8 cellular contexts compared by ENCODE assay signal in the genomic region with DNA sequence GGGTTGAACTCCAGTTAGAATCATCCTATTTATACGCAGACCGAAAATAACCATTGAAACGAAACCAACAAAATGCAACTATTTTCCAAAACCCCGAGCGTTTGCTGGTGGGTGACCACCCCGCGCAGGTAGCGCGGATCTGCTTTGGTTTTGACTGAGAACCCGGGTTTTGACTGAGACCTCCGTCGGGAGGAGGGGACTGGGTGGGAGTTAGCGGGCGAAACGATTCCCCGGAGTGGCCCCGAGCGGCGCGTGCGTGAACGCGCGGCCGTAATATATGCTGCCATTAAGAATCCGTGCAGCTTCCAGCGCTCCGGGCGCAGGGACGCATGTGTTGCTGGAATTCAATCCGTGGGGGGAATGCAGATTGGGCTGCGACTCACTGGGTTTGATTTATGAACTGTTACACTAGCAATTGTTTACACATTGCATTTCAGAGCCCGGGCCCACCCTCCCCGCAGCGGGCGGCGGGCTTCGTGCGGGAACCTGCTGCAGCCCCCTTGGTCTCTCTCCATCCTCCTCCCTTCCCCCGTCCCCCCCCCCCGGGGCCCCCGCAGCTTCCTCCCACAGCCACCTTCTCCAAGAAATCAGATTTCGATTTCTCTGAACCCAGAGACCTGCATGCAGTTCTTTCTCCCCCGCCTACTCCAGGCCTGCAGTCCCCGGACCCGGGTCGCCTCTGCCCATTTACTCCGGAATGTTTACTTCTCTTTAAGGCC. TPM values are rescaled to one million over a fixed set of nuclear protein-coding genes. Genes with fewer than 3 reads are reported as not detected.
A peak's percentile ranks its signal among the peaks of the same experiment; 100 is the strongest.
DNase-seq lines count a peak whose midpoint lies in the region; ATAC-seq lines count a peak whose summit lies in the region.

No MANE protein-coding gene starts in this region.

- H3K4me1 ChIP-seq in adipocyte (ENCODE audit: control insufficient read depth, insufficient read depth, low read length) (peaks cover 33% of the 10 kb centered on the region), iPS-20b (ENCODE audit: insufficient read depth, low read length) (peaks cover 13% of the 10 kb centered on the region; the same call in 1 of the 2 replicates)

- ATAC-seq in stimulated activated memory B cell treated with anti-CD40 and anti-IgM and Interleukin-4, amounts not matched to agents 10 μg/mL and 1 μg/mL and 100 μg/mL, for 72 hours: no peak
- no peak for ATAC-seq in HG02610 (IDR thresholded peaks at IDR 0.05; ENCODE audit: unreplicated experiment)
- no peak for ATAC-seq in HG03565 (IDR thresholded peaks at IDR 0.05; ENCODE audit: unreplicated experiment)
- no peak for ATAC-seq in GM21423 (IDR thresholded peaks at IDR 0.05; ENCODE audit: unreplicated experiment)

- DNase-seq in EH (ENCODE audit: low read depth): peak; percentile 50
- peak; percentile 80 for DNase-seq in M059J (ENCODE audit: low read depth)
- peak; percentile 45 for DNase-seq in adipocyte (ENCODE audit: low read depth)

- H3K36me3 ChIP-seq in adipocyte (ENCODE audit: control insufficient read depth, insufficient read depth, low read length, severe bottlenecking) (no peaks in the 10 kb centered on the region), iPS-20b (ENCODE audit: insufficient read depth, low read depth, low read length) (no peaks in the 10 kb centered on the region)

- peak overlapping the region; percentile 91 for H3K4me3 ChIP-seq in adipocyte (ENCODE audit: low read length)
- peak overlapping the region; percentile 73 for H3K4me3 ChIP-seq in iPS-20b (ENCODE audit: low read length)

- peaks cover 14% of the 10 kb centered on the region for H3K36me3 Mint-ChIP-seq in stimulated activated memory B cell treated with anti-CD40 and anti-IgM and Interleukin-4, amounts not matched to agents 10 μg/mL and 1 μg/mL and 100 μg/mL, for 72 hours

- H3K9ac ChIP-seq in adipocyte (ENCODE audit: low read length) (peak overlapping the region; percentile 92), iPS-20b (ENCODE audit: low read depth, low read length) (no peak overlapping the region)

- peak overlapping the region; percentile 83 for H3K4me3 Mint-ChIP-seq in stimulated activated memory B cell treated with anti-CD40 and anti-IgM and Interleukin-4, amounts not matched to agents 10 μg/mL and 1 μg/mL and 100 μg/mL, for 72 hours

- peaks cover 99% of the 10 kb centered on the region for H3K27me3 Mint-ChIP-seq in stimulated activated memory B cell treated with anti-CD40 and anti-IgM and Interleukin-4, amounts not matched to agents 10 μg/mL and 1 μg/mL and 100 μg/mL, for 72 hours

- peak overlapping the region; percentile 79 for H3K27ac Mint-ChIP-seq in stimulated activated memory B cell treated with anti-CD40 and anti-IgM and Interleukin-4, amounts not matched to agents 10 μg/mL and 1 μg/mL and 100 μg/mL, for 72 hours

- no peak overlapping the region for H3K27ac ChIP-seq in iPS-20b (ENCODE audit: low read length)

- peaks cover 52% of the 10 kb centered on the region for H3K4me1 Mint-ChIP-seq in stimulated activated memory B cell treated with anti-CD40 and anti-IgM and Interleukin-4, amounts not matched to agents 10 μg/mL and 1 μg/mL and 100 μg/mL, for 72 hours

- H3K9me3 ChIP-seq in adipocyte (ENCODE audit: control insufficient read depth, low read length): no peaks in the 10 kb centered on the region
- peaks cover 4% of the 10 kb centered on the region; the same call in 1 of the 2 replicates for H3K9me3 ChIP-seq in iPS-20b (ENCODE audit: insufficient read depth, low read depth, low read length)

- H3K27me3 ChIP-seq in adipocyte (replicated peaks; ENCODE audit: control insufficient read depth, insufficient read depth, low read length) (peaks cover 8% of the 10 kb centered on the region), iPS-20b (ENCODE audit: insufficient read depth, low read length) (peaks cover 100% of the 10 kb centered on the region)

- peaks cover 14% of the 10 kb centered on the region for H3K9me3 Mint-ChIP-seq in stimulated activated memory B cell treated with anti-CD40 and anti-IgM and Interleukin-4, amounts not matched to agents 10 μg/mL and 1 μg/mL and 100 μg/mL, for 72 hours

RNA-seq across cellular contexts. Expression of a gene that starts 9.9 kb away (rescaled TPM):
- total RNA-seq in M059J (2014; rRNA removed; shearing (Covaris generic)): 105 and 115 TPM in 2 replicates
